23 cellular contexts compared by ENCODE assay signal in the genomic region with DNA sequence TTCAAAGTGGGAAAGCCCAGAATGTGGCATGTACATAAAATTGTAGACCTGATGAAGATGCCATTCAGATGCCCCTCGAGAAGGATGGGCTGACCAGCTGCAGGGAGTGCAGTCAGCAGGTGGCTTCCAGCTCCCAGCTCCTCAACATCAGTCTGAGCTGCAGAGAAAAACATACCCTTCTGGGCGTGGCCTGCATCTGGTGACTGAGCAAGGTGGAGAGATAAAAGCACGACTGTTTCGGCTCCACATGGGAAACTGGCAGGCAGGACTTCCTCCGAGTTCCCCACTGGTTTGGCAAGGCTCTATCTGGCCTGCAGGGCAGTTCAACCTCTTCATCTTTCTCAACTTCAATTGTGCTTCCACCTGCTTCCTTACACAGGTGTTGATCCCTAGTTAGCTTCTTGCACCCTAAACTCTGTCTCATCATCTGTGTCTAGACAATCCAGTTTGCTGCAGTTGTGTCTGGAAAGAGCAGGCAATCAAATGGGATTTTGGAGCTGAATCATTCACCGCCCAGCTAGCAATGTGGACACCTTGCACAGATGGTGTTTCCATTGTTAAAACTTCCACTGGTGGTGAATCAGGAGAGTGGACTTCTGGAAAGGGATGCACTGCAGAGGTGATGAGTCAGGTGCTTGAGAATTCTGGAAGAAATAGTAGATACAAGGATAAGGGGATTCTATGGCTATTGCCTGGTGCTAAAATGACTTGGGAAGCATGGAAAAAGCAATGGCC. TPM values are rescaled to one million over a fixed set of nuclear protein-coding genes. Genes with fewer than 3 reads are reported as not detected.
DNase-seq lines count a peak whose midpoint lies in the region; ATAC-seq, FAIRE-seq and TF ChIP-seq lines count a peak whose summit lies in the region.
"Had no signal": no experiment of that assay in that cellular context is flagged by ENCODE, and none has a peak within 500 bp of the region (broad histone marks: within the 10 kb centered on the region; RNA-seq: fewer than 3 reads in every experiment).

No MANE protein-coding gene starts in this region.

- ATAC-seq in HepG2: peak; percentile 37; the same call in 1 of the 3 replicates
- ATAC-seq in right lobe of liver: no peak
- peak; percentile 80 for ATAC-seq in foreskin keratinocyte
- no peak for ATAC-seq in HG02571 (IDR thresholded peaks at IDR 0.05; ENCODE audit: unreplicated experiment)
- ATAC-seq: left lung, natural killer cell, right cardiac atrium had no signal

- WGBS in HepG2 (ENCODE audit: low lambda C conversion rate): 10% methylated on average over 5 of the region's 6 CpGs
- WGBS in right lobe of liver (ENCODE audit: insufficient coverage, low coverage, low lambda C conversion rate, missing lambda C conversion rate): 57% methylated on average over 3 of the region's 6 CpGs
- WGBS in stomach, 5 donors: 33 to 59% (median 34%) methylated on average over 6 of the region's 6 CpGs

- TF ChIP-seq RAD21 in HepG2 (CRISPR knock-in tag; IDR thresholded peaks at IDR 0.05): no peak

- H3K4me2 ChIP-seq in HepG2 (ENCODE audit: low read depth, low read length): peak overlapping the region; percentile 54
- H3K4me2 ChIP-seq: BLaER1 had no signal

- TF ChIP-seq EP300 in HepG2 (IDR thresholded peaks at IDR 0.05; ENCODE audit: low read depth in 2 of 2, low read length in 2 of 2): no peak
- TF ChIP-seq EP300 in HepG2 (CRISPR knock-in tag; IDR thresholded peaks at IDR 0.05; ENCODE audit: borderline replicate concordance): no peak
- no peak for TF ChIP-seq EP300 in stomach (IDR thresholded peaks at IDR 0.05)

- H3K36me3 ChIP-seq in HepG2 (replicated peaks in 1 of 2; ENCODE audit: control insufficient read depth in 1 of 2, insufficient read depth in 2 of 2, low read length in 2 of 2) (no peaks in the 10 kb centered on the region), right lobe of liver (no peaks in the 10 kb centered on the region), stomach (no peaks in the 10 kb centered on the region)
- H3K36me3 ChIP-seq: BLaER1, HAP-1, left lung, ovary, thyroid gland had no signal

- H3K4me1 ChIP-seq in HepG2 (ENCODE audit: insufficient read depth, low read length): peaks cover 12% of the 10 kb centered on the region; the same call in 1 of the 2 replicates
- no peaks in the 10 kb centered on the region for H3K4me1 ChIP-seq in right lobe of liver
- peaks cover 3% of the 10 kb centered on the region for H3K4me1 ChIP-seq in foreskin keratinocyte
- peaks cover 0 to 7% (median 3%) of the 10 kb centered on the region in 4 donors for H3K4me1 ChIP-seq in stomach
- H3K4me1 ChIP-seq: BLaER1, HAP-1, left lung, thyroid gland had no signal

- DNase-seq in HepG2 (ENCODE audit: low spot score) (no peak), right lobe of liver (no peak), SW480 (ENCODE audit: low spot score) (peak; percentile 30), foreskin keratinocyte (peak; percentile 75 to 91), stomach (peak; percentile 60), frontal cortex (ENCODE audit: low spot score in 2 of 2) (no peak), foreskin fibroblast (no peak)
- DNase-seq: activated B cell treated with CpG ODN at 0.5 μM for 24 hours; activated CD4-positive, alpha-beta T cell treated with anti-CD3 and anti-CD28 coated beads, Interleukin-2, amount 50 U/mL, for 4 hours; activated CD8-positive, alpha-beta memory T cell treated with anti-CD3 and anti-CD28 coated beads, Interleukin-2, amount 50 U/mL, for 4 hours; activated naive CD4-positive, alpha-beta T cell treated with anti-CD3 and anti-CD28 coated beads, Interleukin-2, amount 50 U/mL, for 16 hours; amygdala; left lung; natural killer cell; NCI-H1436 treated with DMSO at 0.1 percent for 48 hours; NCI-H526; ovary; right cardiac atrium; thyroid gland had no signal

- no peaks in the 10 kb centered on the region for H3K27me3 ChIP-seq in HepG2 (ENCODE audit: control insufficient read depth in 1 of 2, insufficient read depth in 2 of 2, low read length in 2 of 2)
- no peaks in the 10 kb centered on the region for H3K27me3 ChIP-seq in right lobe of liver
- H3K27me3 ChIP-seq in foreskin keratinocyte: peaks cover 19% of the 10 kb centered on the region
- no peaks in the 10 kb centered on the region for H3K27me3 ChIP-seq in stomach
- H3K27me3 ChIP-seq: BLaER1, left lung, ovary, thyroid gland had no signal

- TF ChIP-seq CTCF in HepG2 (CRISPR knock-in tag; IDR thresholded peaks at IDR 0.05): no peak
- no peak for TF ChIP-seq CTCF in right lobe of liver (IDR thresholded peaks at IDR 0.05)
- no peak for TF ChIP-seq CTCF in foreskin keratinocyte (conservative IDR thresholded peaks at IDR 0.05)
- no peak for TF ChIP-seq CTCF in stomach (IDR thresholded peaks at IDR 0.05)
- TF ChIP-seq CTCF in foreskin fibroblast (IDR thresholded peaks at IDR 0.05; ENCODE audit: low read depth, low read length): no peak

- POLR2A ChIA-PET in HepG2 (lab: Yijun Ruan, JAX): no interaction called here

- H3K9me3 ChIP-seq in HepG2 (ENCODE audit: low read length) (no peaks in the 10 kb centered on the region), right lobe of liver (no peaks in the 10 kb centered on the region), stomach (no peaks in the 10 kb centered on the region)
- H3K9me3 ChIP-seq: BLaER1, HAP-1, left lung, ovary, thyroid gland had no signal

- H4K20me1 ChIP-seq in HepG2 (ENCODE audit: insufficient read depth, low read length): no peaks in the 10 kb centered on the region
- H4K20me1 ChIP-seq: BLaER1 had no signal

- no TSS peak for BruUV-seq in HepG2 (replicated peaks; lab: Mats Ljungman, UMichigan)

- H3K4me3 ChIP-seq in HepG2 (replicated peaks in 1 of 3; ENCODE audit: insufficient read depth in 1 of 3, low read depth in 2 of 3, low read length in 3 of 3) (no peak overlapping the region), right lobe of liver (no peak overlapping the region), stomach (no peak overlapping the region), foreskin fibroblast (ENCODE audit: low read depth in 1 of 2, low read length in 2 of 2) (no peak overlapping the region)
- H3K4me3 ChIP-seq: BLaER1, coronary artery, HAP-1, left lung, ovary, thyroid gland had no signal

- no peak overlapping the region for H3K27ac ChIP-seq in HepG2 (ENCODE audit: extremely low read length, insufficient read depth, low read length)
- H3K27ac ChIP-seq in right lobe of liver: no peak overlapping the region
- no peak overlapping the region for H3K27ac ChIP-seq in foreskin keratinocyte
- H3K27ac ChIP-seq in stomach: peak overlapping the region; percentile 15 to 72 (median 52)
- H3K27ac ChIP-seq: BLaER1, coronary artery, left lung, ovary, thyroid gland had no signal

- H3K79me2 ChIP-seq in HepG2 (ENCODE audit: insufficient read depth, low read length): no peaks in the 10 kb centered on the region

- in situ Hi-C loops in HepG2 (cut with HindIII; ENCODE audit: extremely low pct_ligation_motif_present, low pct_unique_long_range_greater_than_20kb): no loop called here

- CTCF ChIA-PET in HepG2 (lab: Yijun Ruan, JAX; ENCODE audit: low intra/inter-chr PET ratio, low total read pairs): no interaction called here

- H3K9ac ChIP-seq in HepG2 (ENCODE audit: insufficient read depth, low read depth, low read length): no peak overlapping the region
- H3K9ac ChIP-seq: BLaER1 had no signal

- no peak for FAIRE-seq in HepG2 (lab: Jason Lieb, UNC)
- FAIRE-seq in frontal cortex (lab: Jason Lieb, UNC): no peak

- H2AFZ ChIP-seq in HepG2 (ENCODE audit: low read length): no peak overlapping the region

- intact Hi-C loops in HepG2 (cut with micrococcal nuclease; ENCODE audit: unreplicated experiment) (no loop called here), right lobe of liver (cut with DNase I) (no loop called here), stomach (cut with DNase I; ENCODE audit: low total_unique reads) (no loop called here)

- TF ChIP-seq POLR2A in HepG2 (IDR thresholded peaks at IDR 0.05; ENCODE audit: insufficient read depth in 1 of 2, low read depth in 2 of 2, low read length in 2 of 2): no peak
- TF ChIP-seq POLR2A in right lobe of liver (IDR thresholded peaks at IDR 0.05): no peak
- no peak for TF ChIP-seq POLR2A in stomach (IDR thresholded peaks at IDR 0.05)

RNA-seq across cellular contexts. Expression of gene POLR1D, which starts 56.8 kb away (rescaled TPM):
- 181 and 183 TPM in 2 replicates for total RNA-seq in HepG2 (2016; rRNA removed; fragmentation: Illumina TruSeq; extraction: Trizol)
- 246 and 252 TPM in 2 replicates for total RNA-seq in HepG2 (2016; cell fraction: cytosol; rRNA removed; fragmentation: Illumina TruSeq; extraction: Trizol; ENCODE audit: low read depth)
- total RNA-seq in HepG2 (2016; cell fraction: insoluble cytoplasmic fraction; rRNA removed; fragmentation: Illumina TruSeq; extraction: Trizol): 190 and 194 TPM in 2 replicates
- total RNA-seq in HepG2 (2016; cell fraction: membrane; rRNA removed; fragmentation: Illumina TruSeq; extraction: Trizol): 347 and 379 TPM in 2 replicates
- total RNA-seq in HepG2 (2016; cell fraction: nucleus; rRNA removed; fragmentation: Illumina TruSeq; extraction: Trizol): 101 and 102 TPM in 2 replicates
- polyA plus RNA-seq in HepG2 (2011; rRNA removed): 406 and 490 TPM in 2 replicates
- 328 and 389 TPM in 2 replicates for polyA plus RNA-seq in HepG2 (2011; cell fraction: cytosol; rRNA removed)
- 165 and 181 TPM in 2 replicates for polyA plus RNA-seq in HepG2 (2011; cell fraction: nucleus; rRNA removed)
- polyA plus RNA-seq in HepG2 (2012): 441 and 562 TPM in 2 replicates
- polyA plus RNA-seq in HepG2 (2016; cell fraction: cytosol; fragmentation: Illumina TruSeq; extraction: Trizol; ENCODE audit: low read depth): 296 and 321 TPM in 2 replicates
- polyA plus RNA-seq in HepG2 (2016; cell fraction: insoluble cytoplasmic fraction; fragmentation: Illumina TruSeq; extraction: Trizol; ENCODE audit: low read depth): 226 and 233 TPM in 2 replicates
- 377 and 388 TPM in 2 replicates for polyA plus RNA-seq in HepG2 (2016; cell fraction: membrane; fragmentation: Illumina TruSeq; extraction: Trizol; ENCODE audit: low read depth)
- 205 and 216 TPM in 2 replicates for polyA plus RNA-seq in HepG2 (2016; cell fraction: nucleus; fragmentation: Illumina TruSeq; extraction: Trizol; ENCODE audit: insufficient read depth, low read depth)
- polyA minus RNA-seq in HepG2 (2011; rRNA and poly(A)+ RNA removed; ENCODE audit: low replicate concordance): 26.6 and 51.6 TPM in 2 replicates
- polyA minus RNA-seq in HepG2 (2011; cell fraction: cytosol; rRNA and poly(A)+ RNA removed): 99.7 and 122 TPM in 2 replicates
- polyA minus RNA-seq in HepG2 (2011; cell fraction: nucleus; rRNA and poly(A)+ RNA removed): 54.1 and 77.7 TPM in 2 replicates
- 10 to 100 TPM; 34.9 to 56.2 (median 46.6) TPM for total RNA-seq in right lobe of liver
- 153 and 159 TPM in 2 replicates for total RNA-seq in foreskin keratinocyte
- 226 and 227 TPM in 2 replicates for polyA plus RNA-seq in foreskin keratinocyte
- 100 to 1,000 TPM in 2 of 5 donors, 10 to 100 TPM in 3; 43.7 to 179 (median 71.6) TPM for total RNA-seq in stomach
- polyA plus RNA-seq in stomach: 100 to 1,000 TPM; 148 to 230 (median 184) TPM
- 55.4 TPM for total RNA-seq in frontal cortex

RNA-seq across cellular contexts. Expression of gene LNX2, which starts 58.1 kb away (rescaled TPM):
- 9.7 and 13.1 TPM in 2 replicates for total RNA-seq in HepG2 (2016; rRNA removed; fragmentation: Illumina TruSeq; extraction: Trizol)
- 3.3 and 3.9 TPM in 2 replicates for total RNA-seq in HepG2 (2016; cell fraction: cytosol; rRNA removed; fragmentation: Illumina TruSeq; extraction: Trizol; ENCODE audit: low read depth)
- 9.5 and 13.3 TPM in 2 replicates for total RNA-seq in HepG2 (2016; cell fraction: insoluble cytoplasmic fraction; rRNA removed; fragmentation: Illumina TruSeq; extraction: Trizol)
- total RNA-seq in HepG2 (2016; cell fraction: membrane; rRNA removed; fragmentation: Illumina TruSeq; extraction: Trizol): 4.9 and 5.9 TPM in 2 replicates
- total RNA-seq in HepG2 (2016; cell fraction: nucleus; rRNA removed; fragmentation: Illumina TruSeq; extraction: Trizol): 9.0 and 9.9 TPM in 2 replicates
- 8.1 and 9.2 TPM in 2 replicates for polyA plus RNA-seq in HepG2 (2011; rRNA removed)
- polyA plus RNA-seq in HepG2 (2011; cell fraction: cytosol; rRNA removed): 5.4 and 6.7 TPM in 2 replicates
- 4.8 and 5.3 TPM in 2 replicates for polyA plus RNA-seq in HepG2 (2011; cell fraction: nucleus; rRNA removed)
- polyA plus RNA-seq in HepG2 (2012): 6.9 and 8.2 TPM in 2 replicates
- 0.50 and 0.63 TPM in 2 replicates for polyA plus RNA-seq in HepG2 (2016; cell fraction: cytosol; fragmentation: Illumina TruSeq; extraction: Trizol; ENCODE audit: low read depth)
- polyA plus RNA-seq in HepG2 (2016; cell fraction: insoluble cytoplasmic fraction; fragmentation: Illumina TruSeq; extraction: Trizol; ENCODE audit: low read depth): 14.1 and 14.2 TPM in 2 replicates
- polyA plus RNA-seq in HepG2 (2016; cell fraction: membrane; fragmentation: Illumina TruSeq; extraction: Trizol; ENCODE audit: low read depth): 2.3 and 3.1 TPM in 2 replicates
- 7.6 and 7.8 TPM in 2 replicates for polyA plus RNA-seq in HepG2 (2016; cell fraction: nucleus; fragmentation: Illumina TruSeq; extraction: Trizol; ENCODE audit: insufficient read depth, low read depth)
- polyA minus RNA-seq in HepG2 (2011; rRNA and poly(A)+ RNA removed; ENCODE audit: low replicate concordance): 11.6 and 15.0 TPM in 2 replicates
- 12.0 and 13.0 TPM in 2 replicates for polyA minus RNA-seq in HepG2 (2011; cell fraction: cytosol; rRNA and poly(A)+ RNA removed)
- 24.6 and 26.7 TPM in 2 replicates for polyA minus RNA-seq in HepG2 (2011; cell fraction: nucleus; rRNA and poly(A)+ RNA removed)
- 10 to 100 TPM in 5 of 6 experiments, 1 to 10 TPM in 1; 9.5 to 28.3 (median 19.6) TPM for total RNA-seq in right lobe of liver
- total RNA-seq in foreskin keratinocyte: 17.6 and 19.4 TPM in 2 replicates
- 4.3 and 4.8 TPM in 2 replicates for polyA plus RNA-seq in foreskin keratinocyte
- total RNA-seq in stomach: 10 to 100 TPM in 3 of 5 donors, 1 to 10 TPM in 2; 3.5 to 35.7 (median 17.8) TPM
- polyA plus RNA-seq in stomach: 10 to 100 TPM in 1 of 3 donors, 1 to 10 TPM in 2; 4.2 to 10.8 (median 7.8) TPM
- 11.8 TPM for total RNA-seq in frontal cortex

Comparison
In these comparisons a context has a peak if more than half of its experiments do, and no peak if none do; other contexts are left out.
1. ATAC-seq: peak in HepG2 (single experiment) and foreskin keratinocyte (single experiment); none in right lobe of liver (0 of 4) and HG02571 (single experiment).
2. DNase-seq: peak in SW480 (single experiment), foreskin keratinocyte (2 of 2) and stomach (single experiment); none in HepG2 (single experiment), right lobe of liver (0 of 3), frontal cortex (0 of 2) and foreskin fibroblast (0 of 2).
3. H3K27ac ChIP-seq: peak in stomach (5 of 5); none in HepG2 (single experiment), right lobe of liver (0 of 3) and foreskin keratinocyte (single experiment).